8 cellular contexts compared by ENCODE assay signal in genomic region chr5:138180183-138180782, GRCh38. TPM values are rescaled to one million over a fixed set of nuclear protein-coding genes. Genes with fewer than 3 reads are reported as not detected.
DNase-seq lines count a peak whose midpoint lies in the region; ATAC-seq and TF ChIP-seq lines count a peak whose summit lies in the region.

No MANE protein-coding gene starts in this region.

- peak in 1 of 2 experiments; percentile 72 for DNase-seq in Caco-2
- peak; percentile 72 for DNase-seq in HFFc6
- DNase-seq in NCI-H460 (ENCODE audit: extremely low read depth, low read depth), result peak; percentile 78
- peak; percentile 20 for DNase-seq in amniotic stem cell (lab: John Stamatoyannopoulos, UW)
- no peak for DNase-seq in left lung
- DNase-seq in T-helper 17 cell, result no peak
- no peak for DNase-seq in stimulated activated CD4-positive, alpha-beta T cell treated with anti-CD3 and anti-CD28 coated beads, Interleukin-12 subunit alpha, Interleukin-12 subunit beta, amount 100 ng/mL, for 4 hours
- DNase-seq in uterus, result no peak

- H3K4me3 ChIP-seq in Caco-2 (ENCODE audit: low read depth, low read length) (peak overlapping the region; percentile 69), left lung (no peak overlapping the region), uterus (no peak overlapping the region)

- H3K27ac Mint-ChIP-seq in Caco-2 (ENCODE audit: unreplicated experiment) (no peak overlapping the region), HFFc6 (no peak overlapping the region), T-helper 17 cell (no peak overlapping the region)

- peak; percentile 24 for ATAC-seq in left lung
- no peak for ATAC-seq in T-helper 17 cell

- H3K9me3 Mint-ChIP-seq in Caco-2 (ENCODE audit: unreplicated experiment) (no peaks in the 10 kb centered on the region), HFFc6 (no peaks in the 10 kb centered on the region)

- BruUV-seq in Caco-2 (replicated peaks; lab: Mats Ljungman, UMichigan), result no TSS peak

- no peak for TF ChIP-seq POLR2A in uterus (IDR thresholded peaks at IDR 0.05)

- no peak overlapping the region for H3K4me3 Mint-ChIP-seq in Caco-2 (ENCODE audit: unreplicated experiment)
- no peak overlapping the region for H3K4me3 Mint-ChIP-seq in HFFc6
- no peak overlapping the region for H3K4me3 Mint-ChIP-seq in T-helper 17 cell

- H3K27me3 Mint-ChIP-seq in Caco-2 (ENCODE audit: insufficient read depth, unreplicated experiment), result no peaks in the 10 kb centered on the region
- peaks cover 1% of the 10 kb centered on the region for H3K27me3 Mint-ChIP-seq in HFFc6 (ENCODE audit: insufficient read depth)
- H3K27me3 Mint-ChIP-seq in T-helper 17 cell, result no peaks in the 10 kb centered on the region

- H3K9me3 ChIP-seq in Caco-2 (no peaks in the 10 kb centered on the region), left lung (no peaks in the 10 kb centered on the region), T-helper 17 cell (ENCODE audit: control insufficient read depth, low read length, poor library complexity, severe bottlenecking) (no peaks in the 10 kb centered on the region), uterus (no peaks in the 10 kb centered on the region)

- H3K27ac ChIP-seq in left lung (no peak overlapping the region), uterus (no peak overlapping the region)

- H3K4me1 ChIP-seq in Caco-2, result peaks cover 9% of the 10 kb centered on the region
- peaks cover 15 to 32% of the 10 kb centered on the region in 2 donors for H3K4me1 ChIP-seq in left lung
- H3K4me1 ChIP-seq in uterus, result peaks cover 0 to 4% of the 10 kb centered on the region in 2 donors

- peaks cover 9% of the 10 kb centered on the region for H3K4me1 Mint-ChIP-seq in Caco-2 (ENCODE audit: low read depth, unreplicated experiment)
- H3K4me1 Mint-ChIP-seq in HFFc6 (ENCODE audit: low read depth), result peaks cover 25% of the 10 kb centered on the region
- H3K4me1 Mint-ChIP-seq in T-helper 17 cell, result peaks cover 8% of the 10 kb centered on the region

- H3K36me3 Mint-ChIP-seq in Caco-2 (ENCODE audit: insufficient read depth, unreplicated experiment), result peaks cover 41% of the 10 kb centered on the region
- peaks cover 11% of the 10 kb centered on the region; the same call in 1 of the 2 replicates for H3K36me3 Mint-ChIP-seq in HFFc6 (ENCODE audit: low read depth)
- H3K36me3 Mint-ChIP-seq in T-helper 17 cell (ENCODE audit: low read depth), result no peaks in the 10 kb centered on the region

- intact Hi-C loops in Caco-2 (cut with micrococcal nuclease; ENCODE audit: unreplicated experiment) (loop anchor here (1.0 to 2.0 kb wide), 2 partner anchors 103 to 231 kb away; no protein-coding TSS in a partner anchor), left lung (cut with DNase I) (loop anchor here in 1 of 2 donors (10.0 kb wide), 1 partner anchor 235 kb away; no protein-coding TSS in a partner anchor), uterus (cut with DNase I; ENCODE audit: low total_unique reads) (no loop called here)

- POLR2A ChIA-PET in Caco-2 (lab: Charles Lee), result interaction anchor here (0.6 to 1.3 kb wide), 2 partner anchors 33 to 221 kb away, joined by 3 to 6 read pairs; partner anchors contain the start of gene CDC23

- peak; percentile 50 to 60 for TF ChIP-seq CTCF in Caco-2 (IDR thresholded peaks at IDR 0.05; ENCODE audit: insufficient read depth in 1 of 2, low read depth in 1 of 2, low read length in 1 of 2, severe bottlenecking in 1 of 2, unreplicated experiment in 1 of 2)
- TF ChIP-seq CTCF in HFFc6 (IDR thresholded peaks at IDR 0.05), result peak; percentile 77
- peak; percentile 11 to 16 for TF ChIP-seq CTCF in left lung (IDR thresholded peaks at IDR 0.05)
- TF ChIP-seq CTCF in uterus (IDR thresholded peaks at IDR 0.05), result no peak

- H3K27me3 ChIP-seq in Caco-2 (replicated peaks; ENCODE audit: control insufficient read depth, insufficient read depth, low read length), result no peaks in the 10 kb centered on the region
- H3K27me3 ChIP-seq in left lung, result no peaks in the 10 kb centered on the region
- no peaks in the 10 kb centered on the region for H3K27me3 ChIP-seq in uterus

- CTCF ChIA-PET in Caco-2 (lab: Charles Lee), result interaction anchor here (0.8 to 2.4 kb wide), 2 partner anchors 103 to 172 kb away, joined by 3 to 10 read pairs; partner anchors contain the start of gene KDM3B

- H3K36me3 ChIP-seq in Caco-2 (ENCODE audit: control insufficient read depth, insufficient read depth, low read length) (peaks cover 10% of the 10 kb centered on the region), left lung (peaks cover 0 to 37% of the 10 kb centered on the region in 2 donors), uterus (no peaks in the 10 kb centered on the region)

RNA-seq across cellular contexts. Expression of gene KIF20A, which starts 1.4 kb away (rescaled TPM):
- total RNA-seq in Caco-2 (2022) (83.7 and 84.9 TPM in 2 replicates), left lung (10 to 100 TPM in 1 of 2 donors, 1 to 10 TPM in 1; 1.6 to 12.1 TPM), T-helper 17 cell (under 1 TPM in 1 of 2 donors, not detected in 1; 0.27 TPM), uterus (10 to 100 TPM in 1 of 4 donors, not detected in 3; 33.8 TPM)
- total RNA-seq in HFFc6 (2021; fragmentation: NEBNext Ultra II Directional; extraction: Animal tissue kit (Norgen Biotek cat#: 25700)), result 10 to 100 TPM; 32.8 to 83.9 (median 79.4) TPM
- total RNA-seq in NCI-H460 (2014; rRNA removed; shearing (Covaris generic)), result 35.2 and 40.3 TPM in 2 replicates
- 69.9 and 72.7 TPM in 2 replicates for polyA plus RNA-seq in NCI-H460 (2014; cell fraction: nucleus; rRNA removed)

RNA-seq across cellular contexts. Expression of gene BRD8, which starts 1.9 kb away (rescaled TPM):
- 97.4 and 104 TPM in 2 replicates for total RNA-seq in Caco-2 (2022)
- 10 to 100 TPM; 42.8 to 50.2 (median 45.2) TPM for total RNA-seq in HFFc6 (2021; fragmentation: NEBNext Ultra II Directional; extraction: Animal tissue kit (Norgen Biotek cat#: 25700))
- 42.3 and 56.1 TPM in 2 replicates for total RNA-seq in NCI-H460 (2014; rRNA removed; shearing (Covaris generic))
- polyA plus RNA-seq in NCI-H460 (2014; cell fraction: nucleus; rRNA removed), result 98.2 and 121 TPM in 2 replicates
- 10 to 100 TPM; 42.0 to 45.4 TPM for total RNA-seq in left lung
- 10 to 100 TPM; 26.4 to 30.0 TPM for total RNA-seq in T-helper 17 cell
- total RNA-seq in uterus, result 10 to 100 TPM; 23.2 to 69.8 (median 58.9) TPM

RNA-seq across cellular contexts. Expression of gene CDC23, which starts 32.8 kb away (rescaled TPM):
- 52.9 and 60.7 TPM in 2 replicates for total RNA-seq in Caco-2 (2022)
- 10 to 100 TPM; 21.6 to 29.3 (median 28.6) TPM for total RNA-seq in HFFc6 (2021; fragmentation: NEBNext Ultra II Directional; extraction: Animal tissue kit (Norgen Biotek cat#: 25700))
- total RNA-seq in NCI-H460 (2014; rRNA removed; shearing (Covaris generic)), result 44.4 and 53.1 TPM in 2 replicates
- polyA plus RNA-seq in NCI-H460 (2014; cell fraction: nucleus; rRNA removed), result 33.6 and 55.7 TPM in 2 replicates
- total RNA-seq in left lung, result 10 to 100 TPM; 18.8 to 27.1 TPM
- total RNA-seq in T-helper 17 cell, result 10 to 100 TPM; 12.4 to 18.2 TPM
- total RNA-seq in uterus, result 10 to 100 TPM in 3 of 4 donors, 1 to 10 TPM in 1; 7.1 to 58.1 (median 16.0) TPM

RNA-seq across cellular contexts. Expression of gene NME5, which starts 41.1 kb away (rescaled TPM):
- total RNA-seq in Caco-2 (2022) (not detected in 2 replicates), left lung (1 to 10 TPM; 5.9 to 7.0 TPM), T-helper 17 cell (not detected), uterus (1 to 10 TPM in 2 of 4 donors, under 1 TPM in 1, not detected in 1; 0.26 to 9.2 (median 2.0) TPM)
- under 1 TPM; 0.21 to 0.84 (median 0.42) TPM for total RNA-seq in HFFc6 (2021; fragmentation: NEBNext Ultra II Directional; extraction: Animal tissue kit (Norgen Biotek cat#: 25700))
- 3.3 and 4.6 TPM in 2 replicates for total RNA-seq in NCI-H460 (2014; rRNA removed; shearing (Covaris generic))
- 0.39 and 2.2 TPM in 2 replicates for polyA plus RNA-seq in NCI-H460 (2014; cell fraction: nucleus; rRNA removed)

Comparison
In these comparisons a context has a peak if more than half of its experiments do, and no peak if none do; other contexts are left out.
1. DNase-seq: peak in HFFc6 (single experiment), NCI-H460 (single experiment) and amniotic stem cell (single experiment); none in left lung (0 of 2), T-helper 17 cell (0 of 3), stimulated activated CD4-positive, alpha-beta T cell treated with anti-CD3 and anti-CD28 coated beads, Interleukin-12 subunit alpha, Interleukin-12 subunit beta, amount 100 ng/mL, for 4 hours (single experiment) and uterus (0 of 2).
2. CTCF ChIP-seq: peak in Caco-2 (2 of 2), HFFc6 (single experiment) and left lung (2 of 2); none in uterus (0 of 4).